Comparison of ENCODE assay signal across 11 cellular contexts in the genomic region with DNA sequence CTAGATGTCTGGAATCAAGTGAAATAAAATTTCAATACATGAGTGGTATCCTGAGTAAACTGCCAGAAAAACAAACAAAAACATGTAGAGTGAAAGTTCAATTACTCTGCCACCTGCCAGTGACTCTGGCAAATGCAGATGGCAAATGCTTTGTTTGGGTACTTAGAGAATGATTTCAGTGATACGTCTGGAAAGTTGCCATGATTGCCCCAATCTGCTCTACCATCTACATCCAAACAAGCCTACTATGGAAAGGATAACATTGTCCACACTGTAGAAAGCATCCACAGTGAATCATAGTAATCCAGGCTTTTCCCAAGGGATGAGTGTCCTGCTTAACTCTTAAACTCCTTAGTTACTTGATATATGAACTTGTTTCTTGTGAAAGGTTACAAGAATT. TPM values are rescaled to one million over a fixed set of nuclear protein-coding genes. Genes with fewer than 3 reads are reported as not detected.
DNase-seq lines count a peak whose midpoint lies in the region; ATAC-seq and TF ChIP-seq lines count a peak whose summit lies in the region.
"Had no signal": no experiment of that assay in that cellular context is flagged by ENCODE, and none has a peak within 500 bp of the region (broad histone marks: within the 10 kb centered on the region; RNA-seq: fewer than 3 reads in every experiment).

No MANE protein-coding gene starts in this region.

- H3K27me3 ChIP-seq in BE2C = no peaks in the 10 kb centered on the region
- H3K27me3 ChIP-seq: BLaER1 had no signal

- no peak overlapping the region for H3K4me3 Mint-ChIP-seq in T-helper 2 cell treated with Interferon-gamma antibody and Interleukin-4, amounts not matched to agents 5 μg/mL and 100 μg/mL, for 36 hours

- H3K27ac Mint-ChIP-seq in T-helper 2 cell treated with Interferon-gamma antibody and Interleukin-4, amounts not matched to agents 5 μg/mL and 100 μg/mL, for 36 hours = no peak overlapping the region

- no peaks in the 10 kb centered on the region for H3K36me3 ChIP-seq in BE2C
- H3K36me3 ChIP-seq: BLaER1 had no signal

- peaks cover 4% of the 10 kb centered on the region for H3K9me3 Mint-ChIP-seq in T-helper 2 cell treated with Interferon-gamma antibody and Interleukin-4, amounts not matched to agents 5 μg/mL and 100 μg/mL, for 36 hours

- peak; percentile 30 for TF ChIP-seq CTCF in BE2C (IDR thresholded peaks at IDR 0.05; ENCODE audit: low read depth, low read length)
- TF ChIP-seq CTCF in GM20000 (IDR thresholded peaks at IDR 0.05; ENCODE audit: extremely low read depth, missing control alignments) = no peak

- no peak overlapping the region for H3K4me3 ChIP-seq in BE2C (ENCODE audit: low read depth, low read length)
- H3K4me3 ChIP-seq: BLaER1 had no signal

- no peaks in the 10 kb centered on the region for H3K9me3 ChIP-seq in BE2C
- H3K9me3 ChIP-seq: BLaER1 had no signal

- DNase-seq in BE2C = peak; percentile 42
- peak; percentile 59 for DNase-seq in HS-27A (ENCODE audit: low read depth)
- DNase-seq in NCI-H69 (lab: John Stamatoyannopoulos, UW) = peak; percentile 82
- no peak for DNase-seq in epithelial cell of prostate (ENCODE audit: low read depth, low spot score)
- DNase-seq in T-helper 2 cell treated with Interferon-gamma antibody and Interleukin-4, amounts not matched to agents 5 μg/mL and 100 μg/mL, for 36 hours (ENCODE audit: low spot score) = no peak
- no peak for DNase-seq in cerebellum (ENCODE audit: low spot score)
- DNase-seq in GM20000 (ENCODE audit: low spot score) = no peak
- DNase-seq: activated T-cell treated with anti-CD3 and anti-CD28 coated beads, Interleukin-2, amount 50 U/mL, for 48 hours had no signal

- peaks cover 15% of the 10 kb centered on the region for H3K4me1 ChIP-seq in BE2C

- H3K27ac ChIP-seq in epithelial cell of prostate = peak overlapping the region; percentile 98
- H3K27ac ChIP-seq: BLaER1 had no signal

- peaks cover 9% of the 10 kb centered on the region for H3K4me1 Mint-ChIP-seq in T-helper 2 cell treated with Interferon-gamma antibody and Interleukin-4, amounts not matched to agents 5 μg/mL and 100 μg/mL, for 36 hours (ENCODE audit: low read depth)

- peaks cover 33% of the 10 kb centered on the region for H3K27me3 Mint-ChIP-seq in T-helper 2 cell treated with Interferon-gamma antibody and Interleukin-4, amounts not matched to agents 5 μg/mL and 100 μg/mL, for 36 hours (ENCODE audit: low read depth)

- peaks cover 2% of the 10 kb centered on the region for H3K36me3 Mint-ChIP-seq in T-helper 2 cell treated with Interferon-gamma antibody and Interleukin-4, amounts not matched to agents 5 μg/mL and 100 μg/mL, for 36 hours (ENCODE audit: low read depth)

- no peak for ATAC-seq in HG03095 (IDR thresholded peaks at IDR 0.05; ENCODE audit: unreplicated experiment)

RNA-seq across cellular contexts. Expression of a gene that starts 3.4 kb away (rescaled TPM):
- polyA plus RNA-seq in BE2C (2012; ENCODE audit: insufficient read depth, insufficient read length, low read depth) = not detected
- 0.09 TPM for total RNA-seq in cerebellum
- total RNA-seq: T-helper 2 cell treated with Interferon-gamma antibody and Interleukin-4, amounts not matched to agents 100 ng/mL and 5 ng/mL, for 36 hours had no signal

Comparison
In these comparisons a context has a peak if more than half of its experiments do, and no peak if none do; other contexts are left out.
1. DNase-seq: peak in BE2C (single experiment), HS-27A (single experiment) and NCI-H69 (single experiment); none in epithelial cell of prostate (single experiment), T-helper 2 cell treated with Interferon-gamma antibody and Interleukin-4, amounts not matched to agents 5 μg/mL and 100 μg/mL, for 36 hours (single experiment), cerebellum (single experiment) and GM20000 (single experiment).